Comparison of ENCODE assay signal across 8 cellular contexts in genomic region chr2:65056215-65056989, GRCh38. TPM values are rescaled to one million over a fixed set of nuclear protein-coding genes. Genes with fewer than 3 reads are reported as not detected.
DNase-seq lines count a peak whose midpoint lies in the region; ATAC-seq lines count a peak whose summit lies in the region.

A gene with protein sequence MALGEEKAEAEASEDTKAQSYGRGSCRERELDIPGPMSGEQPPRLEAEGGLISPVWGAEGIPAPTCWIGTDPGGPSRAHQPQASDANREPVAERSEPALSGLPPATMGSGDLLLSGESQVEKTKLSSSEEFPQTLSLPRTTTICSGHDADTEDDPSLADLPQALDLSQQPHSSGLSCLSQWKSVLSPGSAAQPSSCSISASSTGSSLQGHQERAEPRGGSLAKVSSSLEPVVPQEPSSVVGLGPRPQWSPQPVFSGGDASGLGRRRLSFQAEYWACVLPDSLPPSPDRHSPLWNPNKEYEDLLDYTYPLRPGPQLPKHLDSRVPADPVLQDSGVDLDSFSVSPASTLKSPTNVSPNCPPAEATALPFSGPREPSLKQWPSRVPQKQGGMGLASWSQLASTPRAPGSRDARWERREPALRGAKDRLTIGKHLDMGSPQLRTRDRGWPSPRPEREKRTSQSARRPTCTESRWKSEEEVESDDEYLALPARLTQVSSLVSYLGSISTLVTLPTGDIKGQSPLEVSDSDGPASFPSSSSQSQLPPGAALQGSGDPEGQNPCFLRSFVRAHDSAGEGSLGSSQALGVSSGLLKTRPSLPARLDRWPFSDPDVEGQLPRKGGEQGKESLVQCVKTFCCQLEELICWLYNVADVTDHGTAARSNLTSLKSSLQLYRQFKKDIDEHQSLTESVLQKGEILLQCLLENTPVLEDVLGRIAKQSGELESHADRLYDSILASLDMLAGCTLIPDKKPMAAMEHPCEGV (plus strand): TSS chr2:65056416. CDS start chr2:65069445, 13,029 bp downstream.

- H3K36me3 ChIP-seq in effector memory CD4-positive, alpha-beta T cell (ENCODE audit: control insufficient read depth, insufficient read depth, low read length): no peaks in the 10 kb centered on the region

- H3K9me3 ChIP-seq in effector memory CD4-positive, alpha-beta T cell (ENCODE audit: control insufficient read depth, low read length): no peaks in the 10 kb centered on the region

- no peaks in the 10 kb centered on the region for H3K27me3 ChIP-seq in effector memory CD4-positive, alpha-beta T cell (replicated peaks; ENCODE audit: control insufficient read depth, insufficient read depth, low read length, poor library complexity, severe bottlenecking)

- peak within 1 kb of the TSS; percentile 77 for H3K4me3 ChIP-seq in effector memory CD4-positive, alpha-beta T cell (ENCODE audit: insufficient read depth, low read depth, low read length, poor library complexity, severe bottlenecking)

- H3K27ac ChIP-seq in effector memory CD4-positive, alpha-beta T cell (ENCODE audit: insufficient read depth, low read length, poor library complexity, severe bottlenecking): peak within 1 kb of the TSS; percentile 70

- DNase-seq in COLO829 (ENCODE audit: low spot score): peak; percentile 98
- peak; percentile 95 for DNase-seq in HT-29 (ENCODE audit: low spot score)
- DNase-seq in NK-92 treated with Interleukin-12 subunit alpha and Interleukin-12 subunit beta, amount 100 ng/mL, for 24 hours (lab: John Stamatoyannopoulos, UW): peak; percentile 90
- DNase-seq in activated CD8-positive, alpha-beta memory T cell treated with anti-CD3 and anti-CD28 coated beads for 4 hours (ENCODE audit: low read depth in 2 of 2): peak; percentile 90 to 92
- DNase-seq in effector memory CD4-positive, alpha-beta T cell: peak; percentile 91 to 95 (median 94)
- peak; percentile 98 for DNase-seq in lung microvascular endothelial cell (ENCODE audit: low read depth in 2 of 2)
- peak; percentile 90 to 94 (median 93) for DNase-seq in stimulated activated CD4-positive, alpha-beta T cell treated with anti-CD3 and anti-CD28 coated beads, TNF-alpha, amount 100 ng/mL, for 4 hours (ENCODE audit: low read depth in 3 of 3)

- peaks cover 15% of the 10 kb centered on the region for H3K4me1 ChIP-seq in effector memory CD4-positive, alpha-beta T cell (ENCODE audit: control insufficient read depth, insufficient read depth, low read length, poor library complexity, severe bottlenecking)

- ATAC-seq in GM21360 (IDR thresholded peaks at IDR 0.05; ENCODE audit: unreplicated experiment): peak; percentile 81

RNA-seq across cellular contexts. Expression of the gene that starts here (rescaled TPM):
- 2.2 and 3.4 TPM in 2 replicates for total RNA-seq in HT-29 (2014; rRNA removed; shearing (Covaris generic))
- total RNA-seq in lung microvascular endothelial cell: 30.8 and 32.3 TPM in 2 replicates

Comparison
In these comparisons a context has a peak if more than half of its experiments do, and no peak if none do; other contexts are left out.
1. Peak in every context shown above with its lines: DNase-seq, ATAC-seq, H3K4me3 ChIP-seq and H3K27ac ChIP-seq.